ENCODE assay signal across 14 cellular contexts in the genomic region with DNA sequence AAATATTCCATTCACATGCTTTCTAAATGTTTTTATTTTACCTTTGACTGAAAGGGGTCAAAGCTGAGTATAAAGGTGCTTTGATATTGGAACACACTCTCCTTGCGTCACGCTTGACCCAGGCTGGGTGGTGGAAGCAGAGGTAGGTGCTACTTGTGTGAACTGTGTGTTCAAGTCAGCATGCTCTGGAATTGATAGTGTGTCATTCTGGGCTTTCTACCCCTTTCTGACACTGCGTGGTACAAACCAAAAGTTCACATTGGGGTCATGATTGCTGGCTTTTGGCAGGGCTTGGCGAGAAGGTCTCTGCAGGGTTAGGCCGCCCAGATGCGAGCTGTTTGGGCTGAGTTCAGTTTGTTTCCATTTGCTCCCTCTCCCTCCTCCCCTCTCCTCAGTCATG.
DNase-seq lines count a peak whose midpoint lies in the region; ATAC-seq and FAIRE-seq lines count a peak whose summit lies in the region.
"Had no signal": no experiment of that assay in that cellular context is flagged by ENCODE, and none has a peak within 500 bp of the region (broad histone marks: within the 10 kb centered on the region; RNA-seq: fewer than 3 reads in every experiment).

No MANE protein-coding gene starts in this region.

- no peak for ATAC-seq in HG02571 (IDR thresholded peaks at IDR 0.05; ENCODE audit: unreplicated experiment)

- peak overlapping the region; percentile 27 for H3K27ac ChIP-seq in substantia nigra (ENCODE audit: low read depth, low read length, poor library complexity, severe bottlenecking)

- H3K27me3 ChIP-seq in MG63, result no peaks in the 10 kb centered on the region

- DNase-seq in MG63, result peak; percentile 95
- peak; percentile 24 for DNase-seq in dermis blood vessel endothelial cell
- DNase-seq in left kidney (ENCODE audit: low read depth, low spot score), result peak; percentile 21
- DNase-seq in substantia nigra (lab: John Stamatoyannopoulos, UW), result peak in 3 of 49 donors; percentile 0 to 4 (median 3)
- no peak for DNase-seq in 8988T
- no peak for DNase-seq in NCI-H146 treated with DMSO at 0.1 percent for 48 hours (lab: John Stamatoyannopoulos, UW; ENCODE audit: unreplicated experiment)
- DNase-seq in urothelium cell line (ENCODE audit: low spot score), result no peak
- DNase-seq: GOT3; NCI-H2081 treated with DMSO at 0.1 percent for 48 hours; stimulated activated CD4-positive, alpha-beta T cell treated with anti-CD3 and anti-CD28 coated beads, Interleukin-2, amount 100 ng/mL, for 24 hours; stimulated activated naive CD4-positive, alpha-beta T cell treated with Interleukin-2 at 50 U/mL for 16 hours had no signal

- peaks cover 45% of the 10 kb centered on the region for H3K36me3 ChIP-seq in MG63

- peaks cover 11% of the 10 kb centered on the region; the same call in 1 of the 2 replicates for H3K9me3 ChIP-seq in MG63

- no peak for FAIRE-seq in urothelium cell line (lab: Jason Lieb, UNC)
- FAIRE-seq: D721Med, TTC549 had no signal

- no peak overlapping the region for H3K4me3 ChIP-seq in MG63

Comparison
In these comparisons a context has a peak if more than half of its experiments do, and no peak if none do; other contexts are left out.
1. DNase-seq: peak in MG63 (single experiment), dermis blood vessel endothelial cell (single experiment) and left kidney (single experiment); none in 8988T (single experiment), NCI-H146 treated with DMSO at 0.1 percent for 48 hours (single experiment) and urothelium cell line (single experiment).